In genomic region chr12:130954544-130954831, GRCh38 we compare ENCODE assay signal across 12 cellular contexts. TPM values are rescaled to one million over a fixed set of nuclear protein-coding genes. Genes with fewer than 3 reads are reported as not detected.
A peak's percentile ranks its signal among the peaks of the same experiment; 100 is the strongest.
DNase-seq lines count a peak whose midpoint lies in the region; ATAC-seq, FAIRE-seq and TF ChIP-seq lines count a peak whose summit lies in the region.
"Had no signal": no experiment of that assay in that cellular context is flagged by ENCODE, and none has a peak within 500 bp of the region (broad histone marks: within the 10 kb centered on the region; RNA-seq: fewer than 3 reads in every experiment).

No MANE protein-coding gene starts in this region.

- ATAC-seq in right cardiac atrium (peak; percentile 4 to 9), pancreas (peak; percentile 33 to 51 (median 50))
- ATAC-seq: natural killer cell treated with Interleukin-12 subunit alpha and Interleukin-12 subunit beta and Interleukin-15 and Interleukin-18, amount 100 ng/mL, for 72 hours had no signal

- H3K9me3 ChIP-seq in mammary epithelial cell (replicated peaks; ENCODE audit: insufficient read depth, low read length) (peaks cover 17% of the 10 kb centered on the region), right cardiac atrium (ENCODE audit: control insufficient read depth, low read length) (no peaks in the 10 kb centered on the region), pancreas (no peaks in the 10 kb centered on the region), uterus (no peaks in the 10 kb centered on the region)

- H3K4me1 ChIP-seq in mammary epithelial cell (ENCODE audit: insufficient read depth, low read length), result no peaks in the 10 kb centered on the region
- H3K4me1 ChIP-seq in right cardiac atrium (ENCODE audit: control insufficient read depth, insufficient read depth, low read length), result peaks cover 2% of the 10 kb centered on the region
- H3K4me1 ChIP-seq in pancreas, result peaks cover 0 to 4% (median 0%) of the 10 kb centered on the region in 3 donors
- H3K4me1 ChIP-seq in uterus, result no peaks in the 10 kb centered on the region

- no peaks in the 10 kb centered on the region for H3K79me2 ChIP-seq in mammary epithelial cell (ENCODE audit: insufficient read depth, low read length)

- no TSS peak for BruUV-seq in mammary epithelial cell (replicated peaks; lab: Mats Ljungman, UMichigan)

- no peak for TF ChIP-seq CTCF in mammary epithelial cell (conservative IDR thresholded peaks at IDR 0.05 in 1 of 2, IDR thresholded peaks at IDR 0.05 in 1 of 2; ENCODE audit: extremely low read depth in 1 of 2, insufficient read depth in 1 of 2, low read depth in 1 of 2, low read length in 2 of 2)
- TF ChIP-seq CTCF in pancreas (IDR thresholded peaks at IDR 0.05), result no peak
- TF ChIP-seq CTCF in uterus (IDR thresholded peaks at IDR 0.05), result no peak

- in situ Hi-C loops in T47D (cut with HindIII; ENCODE audit: low pct_unique_long_range_greater_than_20kb, low sequenced_read_pairs), result no loop called here
- in situ Hi-C loops in mammary epithelial cell (cut with MboI; ENCODE audit: low sequenced_read_pairs in 2 of 2), result no loop called here

- no peak overlapping the region for H2AFZ ChIP-seq in mammary epithelial cell (ENCODE audit: low read depth, low read length)

- DNase-seq in T47D (ENCODE audit: low read depth in 1 of 2, low spot score in 1 of 2), result peak; percentile 28 to 46
- no peak for DNase-seq in mammary epithelial cell
- DNase-seq in right cardiac atrium, result peak in 1 of 3 donors; percentile 60
- no peak for DNase-seq in pancreas
- no peak for DNase-seq in uterus
- DNase-seq in COLO829 (ENCODE audit: low spot score), result no peak
- no peak for DNase-seq in EL
- DNase-seq in AG20443 (ENCODE audit: low spot score), result no peak
- DNase-seq: activated CD8-positive, alpha-beta memory T cell treated with anti-CD3 and anti-CD28 coated beads, Interleukin-2, amount 50 U/mL, for 48 hours; amniotic stem cell; stimulated activated naive CD4-positive, alpha-beta T cell had no signal

- intact Hi-C loops in mammary epithelial cell (cut with micrococcal nuclease) (no loop called here), right cardiac atrium (cut with DNase I) (loop anchor here in 1 of 4 donors (1.0 kb wide), 1 partner anchor 23 kb away; no protein-coding TSS in a partner anchor), pancreas (cut with DNase I) (no loop called here), uterus (cut with DNase I; ENCODE audit: low total_unique reads) (no loop called here)

- H3K36me3 ChIP-seq in mammary epithelial cell (ENCODE audit: insufficient read depth, low read length) (no peaks in the 10 kb centered on the region), pancreas (no peaks in the 10 kb centered on the region), uterus (no peaks in the 10 kb centered on the region)

- no peak for FAIRE-seq in pancreas (lab: Jason Lieb, UNC)

- CTCF ChIA-PET in mammary epithelial cell (lab: Charles Lee; ENCODE audit: low non-redundant PET), result no interaction called here

- no peaks in the 10 kb centered on the region for H4K20me1 ChIP-seq in mammary epithelial cell (ENCODE audit: insufficient read depth, low read length)

- WGBS in mammary epithelial cell (ENCODE audit: low coverage, missing lambda C conversion rate), result 17% methylated on average over 7 of the region's 9 CpGs
- WGBS in right cardiac atrium, result 54% methylated on average over 9 of the region's 9 CpGs
- 26 to 28% methylated on average over 9 of the region's 9 CpGs for WGBS in pancreas, 2 donors

- no peak overlapping the region for H3K4me3 ChIP-seq in mammary epithelial cell (replicated peaks in 1 of 3; ENCODE audit: insufficient read depth in 1 of 3, low read depth in 2 of 3, low read length in 3 of 3)
- peak overlapping the region; percentile 86 for H3K4me3 ChIP-seq in right cardiac atrium (ENCODE audit: low read length)
- H3K4me3 ChIP-seq in pancreas, result peak overlapping the region in 3 of 4 donors; percentile 0 to 39 (median 33)
- H3K4me3 ChIP-seq in uterus, result peak overlapping the region; percentile 42 to 45

- dilution Hi-C loops in mammary epithelial cell (cut with HindIII; ENCODE audit: low sequenced_read_pairs), result no loop called here

- no peaks in the 10 kb centered on the region for H3K27me3 ChIP-seq in mammary epithelial cell (ENCODE audit: insufficient read depth, low read length)
- no peaks in the 10 kb centered on the region for H3K27me3 ChIP-seq in right cardiac atrium (ENCODE audit: control insufficient read depth, insufficient read depth)
- H3K27me3 ChIP-seq in pancreas, result no peaks in the 10 kb centered on the region
- no peaks in the 10 kb centered on the region for H3K27me3 ChIP-seq in uterus

- no peak overlapping the region for H3K4me2 ChIP-seq in mammary epithelial cell (ENCODE audit: insufficient read depth, low read depth, low read length)

- no peak overlapping the region for H3K9ac ChIP-seq in mammary epithelial cell (ENCODE audit: insufficient read depth, low read length)

- TF ChIP-seq POLR2A in uterus (IDR thresholded peaks at IDR 0.05), result no peak

- H3K27ac ChIP-seq in mammary epithelial cell (ENCODE audit: insufficient read depth, low read depth, low read length) (no peak overlapping the region), right cardiac atrium (ENCODE audit: low read length) (peak overlapping the region; percentile 86), pancreas (no peak overlapping the region), uterus (peak overlapping the region; percentile 70 to 77)

RNA-seq across cellular contexts. Expression of gene ADGRD1, which starts 0.8 kb away (rescaled TPM):
- total RNA-seq in mammary epithelial cell (not detected), right cardiac atrium (100 to 1,000 TPM; 188 to 386 (median 239) TPM), pancreas (1 to 10 TPM; 4.4 to 7.3 (median 6.1) TPM), uterus (10 to 100 TPM; 13.5 to 89.9 (median 33.7) TPM)
- polyA plus RNA-seq in mammary epithelial cell (not detected), right cardiac atrium (50.0 TPM), pancreas (1 to 10 TPM; 1.4 to 2.3 TPM)
- not detected for polyA minus RNA-seq in mammary epithelial cell
- total RNA-seq: natural killer cell treated with Interleukin-12 subunit alpha and Interleukin-12 subunit beta and Interleukin-15 and Interleukin-18, amount 100 ng/mL, for 72 hours had no signal

Comparison
In these comparisons a context has a peak if more than half of its experiments do, and no peak if none do; other contexts are left out.
1. DNase-seq: peak in T47D (2 of 2); none in mammary epithelial cell (single experiment), pancreas (0 of 6), uterus (0 of 2), COLO829 (single experiment), EL (single experiment) and AG20443 (single experiment).
2. H3K27ac ChIP-seq: peak in right cardiac atrium (single experiment) and uterus (2 of 2); none in mammary epithelial cell (single experiment) and pancreas (0 of 4).
3. H3K4me3 ChIP-seq: peak in right cardiac atrium (single experiment), pancreas (3 of 4) and uterus (2 of 2); none in mammary epithelial cell (0 of 3).
4. RNA of gene ADGRD1, which starts 0.8 kb away (total RNA-seq): 188 to 386 TPM in right cardiac atrium, 13.5 to 89.9 TPM in uterus and 4.4 to 7.3 TPM in pancreas; not detected in mammary epithelial cell; every median in the first group is over 4 times any median in the second.